9 cellular contexts compared by ENCODE assay signal in genomic region chr5:171419663-171420428, GRCh38. TPM values are rescaled to one million over a fixed set of nuclear protein-coding genes. Genes with fewer than 3 reads are reported as not detected.
A peak's percentile ranks its signal among the peaks of the same experiment; 100 is the strongest.
DNase-seq lines count a peak whose midpoint lies in the region; ATAC-seq and TF ChIP-seq lines count a peak whose summit lies in the region.
"Had no signal": no experiment of that assay in that cellular context is flagged by ENCODE, and none has a peak within 500 bp of the region (broad histone marks: within the 10 kb centered on the region; RNA-seq: fewer than 3 reads in every experiment).

No MANE protein-coding gene starts in this region.

- H3K27me3 Mint-ChIP-seq in CD4-positive, alpha-beta memory T cell: peaks cover 7 to 9% of the 10 kb centered on the region in 2 donors
- peaks cover 24% of the 10 kb centered on the region for H3K27me3 Mint-ChIP-seq in activated T-helper 1 cell treated with anti-CD3 and anti-CD28 coated beads, Interleukin-12 subunit alpha, Interleukin-12 subunit beta, Interleukin-2, Interleukin-4 antibody, amounts not matched to agents 30 ng/mL and 10 ng/mL and 1 ng/mL, durations not matched to agents 14 hours and 24 hours and 36 hours (ENCODE audit: insufficient read depth)

- peak overlapping the region; percentile 85 for H3K4me2 ChIP-seq in Karpas-422 (ENCODE audit: low read depth, low read length, poor library complexity, severe bottlenecking)

- H3K4me1 ChIP-seq in CD4-positive, alpha-beta memory T cell (ENCODE audit: insufficient read depth, low read length): peaks cover 20% of the 10 kb centered on the region
- H3K4me1 ChIP-seq in Karpas-422 (ENCODE audit: low read length) (peaks cover 21% of the 10 kb centered on the region), cardiac muscle cell (ENCODE audit: low read depth) (peaks cover 22% of the 10 kb centered on the region), psoas muscle (peaks cover 19% of the 10 kb centered on the region)

- POLR2A ChIA-PET in CD4-positive, alpha-beta memory T cell (lab: Charles Lee; ENCODE audit: partially characterized antibody): interaction anchor here (2.3 kb wide), 1 partner anchor 32 kb away, joined by 6 read pairs; the partner anchor contains the start of gene NPM1

- H3K4me1 Mint-ChIP-seq in CD4-positive, alpha-beta memory T cell: peaks cover 5 to 20% (median 13%) of the 10 kb centered on the region in 4 donors
- H3K4me1 Mint-ChIP-seq in activated T-helper 1 cell treated with anti-CD3 and anti-CD28 coated beads, Interleukin-12 subunit alpha, Interleukin-12 subunit beta, Interleukin-2, Interleukin-4 antibody, amounts not matched to agents 30 ng/mL and 10 ng/mL and 1 ng/mL, durations not matched to agents 14 hours and 24 hours and 36 hours (ENCODE audit: low read depth): peaks cover 5% of the 10 kb centered on the region

- no peaks in the 10 kb centered on the region for H3K36me3 Mint-ChIP-seq in CD4-positive, alpha-beta memory T cell
- no peaks in the 10 kb centered on the region for H3K36me3 Mint-ChIP-seq in activated T-helper 1 cell treated with anti-CD3 and anti-CD28 coated beads, Interleukin-12 subunit alpha, Interleukin-12 subunit beta, Interleukin-2, Interleukin-4 antibody, amounts not matched to agents 30 ng/mL and 10 ng/mL and 1 ng/mL, durations not matched to agents 14 hours and 24 hours and 36 hours (ENCODE audit: low read depth)

- DNase-seq in CD4-positive, alpha-beta memory T cell: peak in 3 of 5 donors; percentile 26 to 34 (median 30)
- DNase-seq in Karpas-422: no peak
- peak; percentile 10 for DNase-seq in activated T-helper 1 cell treated with anti-CD3 and anti-CD28 coated beads, Interleukin-12 subunit alpha, Interleukin-12 subunit beta, Interleukin-2, Interleukin-4 antibody, amounts not matched to agents 30 ng/mL and 10 ng/mL and 1 ng/mL, durations not matched to agents 14 hours and 24 hours and 36 hours (ENCODE audit: low spot score)
- DNase-seq in cardiac muscle cell (ENCODE audit: low read depth in 1 of 2, low spot score in 1 of 2): peak; percentile 29 to 69
- DNase-seq in psoas muscle: no peak
- DNase-seq in A172 (ENCODE audit: low spot score): no peak

- ATAC-seq in GM19351 (IDR thresholded peaks at IDR 0.05; ENCODE audit: unreplicated experiment): peak; percentile 40
- ATAC-seq in psoas muscle: peak; percentile 12 to 48 (median 24)
- ATAC-seq in GM21576 (IDR thresholded peaks at IDR 0.05; ENCODE audit: unreplicated experiment): no peak

- H3K27me3 ChIP-seq in CD4-positive, alpha-beta memory T cell (ENCODE audit: insufficient read depth, low read length): peaks cover 10% of the 10 kb centered on the region
- H3K27me3 ChIP-seq in Karpas-422 (ENCODE audit: low read length): no peaks in the 10 kb centered on the region
- H3K27me3 ChIP-seq in cardiac muscle cell: peaks cover 6% of the 10 kb centered on the region
- H3K27me3 ChIP-seq in psoas muscle (ENCODE audit: insufficient read depth in 3 of 3, low read length in 2 of 3): peaks cover 0 to 19% (median 0%) of the 10 kb centered on the region in 3 donors

- no peak overlapping the region for H3K27ac Mint-ChIP-seq in CD4-positive, alpha-beta memory T cell
- no peak overlapping the region for H3K27ac Mint-ChIP-seq in activated T-helper 1 cell treated with anti-CD3 and anti-CD28 coated beads, Interleukin-12 subunit alpha, Interleukin-12 subunit beta, Interleukin-2, Interleukin-4 antibody, amounts not matched to agents 30 ng/mL and 10 ng/mL and 1 ng/mL, durations not matched to agents 14 hours and 24 hours and 36 hours

- H3K9ac ChIP-seq in Karpas-422 (ENCODE audit: low read length): no peak overlapping the region

- WGBS in psoas muscle, 3 donors: 1% methylated on average over 34 to 99 of the region's 99 CpGs

- intact Hi-C loops in CD4-positive, alpha-beta memory T cell (cut with micrococcal nuclease): loop anchor here (2.0 to 5.0 kb wide), 2 partner anchors 187 to 1277 kb away; no protein-coding TSS in a partner anchor
- intact Hi-C loops in activated T-helper 1 cell treated with anti-CD3 and anti-CD28 coated beads, Interleukin-12 subunit alpha, Interleukin-12 subunit beta, Interleukin-2, Interleukin-4 antibody, amounts not matched to agents 30 ng/mL and 10 ng/mL and 1 ng/mL, durations not matched to agents 14 hours and 24 hours and 36 hours (cut with micrococcal nuclease): loop anchor here (2.0 to 10.0 kb wide), 3 partner anchors 187 to 645 kb away; partner anchors contain the start of gene FBXW11
- intact Hi-C loops in psoas muscle (cut with DNase I): loop anchor here (2.0 to 10.0 kb wide), 4 partner anchors 437 to 625 kb away; no protein-coding TSS in a partner anchor

- no peaks in the 10 kb centered on the region for H3K9me3 Mint-ChIP-seq in CD4-positive, alpha-beta memory T cell
- no peaks in the 10 kb centered on the region for H3K9me3 Mint-ChIP-seq in activated T-helper 1 cell treated with anti-CD3 and anti-CD28 coated beads, Interleukin-12 subunit alpha, Interleukin-12 subunit beta, Interleukin-2, Interleukin-4 antibody, amounts not matched to agents 30 ng/mL and 10 ng/mL and 1 ng/mL, durations not matched to agents 14 hours and 24 hours and 36 hours

- no peaks in the 10 kb centered on the region for H3K9me3 ChIP-seq in CD4-positive, alpha-beta memory T cell (ENCODE audit: control insufficient read depth in 1 of 2, low read length in 2 of 2)
- no peaks in the 10 kb centered on the region for H3K9me3 ChIP-seq in Karpas-422 (ENCODE audit: low read length)
- H3K9me3 ChIP-seq in cardiac muscle cell (ENCODE audit: low read depth): no peaks in the 10 kb centered on the region
- no peaks in the 10 kb centered on the region for H3K9me3 ChIP-seq in psoas muscle

- H2AFZ ChIP-seq in Karpas-422 (ENCODE audit: low read length): no peak overlapping the region

- no peak overlapping the region for H3K27ac ChIP-seq in CD4-positive, alpha-beta memory T cell (ENCODE audit: low read depth, low read length)
- H3K27ac ChIP-seq in Karpas-422 (ENCODE audit: low read length) (no peak overlapping the region), cardiac muscle cell (peak overlapping the region; percentile 73), psoas muscle (no peak overlapping the region)

- H3K9me2 ChIP-seq in Karpas-422 (replicated peaks; ENCODE audit: insufficient read depth, low read length): no peaks in the 10 kb centered on the region

- no peaks in the 10 kb centered on the region for H3K79me2 ChIP-seq in Karpas-422 (ENCODE audit: low read length)

- H3K4me3 ChIP-seq in CD4-positive, alpha-beta memory T cell (ENCODE audit: low read length in 2 of 2): no peak overlapping the region
- H3K4me3 ChIP-seq in Karpas-422 (ENCODE audit: low read length): peak overlapping the region; percentile 54; the same call in 1 of the 2 replicates
- peak overlapping the region; percentile 99 for H3K4me3 ChIP-seq in cardiac muscle cell
- peak overlapping the region; percentile 62 for H3K4me3 ChIP-seq in psoas muscle

- H3K4me3 Mint-ChIP-seq in CD4-positive, alpha-beta memory T cell: peak overlapping the region; percentile 82 to 91 (median 84)
- H3K4me3 Mint-ChIP-seq in activated T-helper 1 cell treated with anti-CD3 and anti-CD28 coated beads, Interleukin-12 subunit alpha, Interleukin-12 subunit beta, Interleukin-2, Interleukin-4 antibody, amounts not matched to agents 30 ng/mL and 10 ng/mL and 1 ng/mL, durations not matched to agents 14 hours and 24 hours and 36 hours: peak overlapping the region; percentile 76

- TF ChIP-seq CTCF in cardiac muscle cell (IDR thresholded peaks at IDR 0.05; ENCODE audit: low read depth, low read length) (no peak), psoas muscle (IDR thresholded peaks at IDR 0.05) (no peak)

- no peaks in the 10 kb centered on the region for H3K36me3 ChIP-seq in CD4-positive, alpha-beta memory T cell (ENCODE audit: insufficient read depth, low read length)
- no peaks in the 10 kb centered on the region for H3K36me3 ChIP-seq in Karpas-422 (ENCODE audit: insufficient read depth, low read length)
- peaks cover 6% of the 10 kb centered on the region for H3K36me3 ChIP-seq in cardiac muscle cell
- no peaks in the 10 kb centered on the region for H3K36me3 ChIP-seq in psoas muscle (ENCODE audit: insufficient read depth in 1 of 2, low read depth in 1 of 2)

- CTCF ChIA-PET in CD4-positive, alpha-beta memory T cell (lab: Charles Lee; ENCODE audit: partially characterized antibody): interaction anchor here (1.5 to 2.2 kb wide), 7 partner anchors 11 to 490 kb away, joined by 3 to 21 read pairs (median 8); no protein-coding TSS in a partner anchor

- peaks cover 34% of the 10 kb centered on the region for H4K20me1 ChIP-seq in Karpas-422 (ENCODE audit: insufficient read depth, low read depth, low read length)

RNA-seq across cellular contexts. Expression of gene FGF18, which starts 0.4 kb away (rescaled TPM):
- under 1 TPM; 0.17 to 0.32 TPM for total RNA-seq in CD4-positive, alpha-beta memory T cell
- under 1 TPM in 1 of 2 donors, not detected in 1; 0.09 TPM for polyA plus RNA-seq in CD4-positive, alpha-beta memory T cell
- 0.29 TPM in 1 of 2 replicates, not detected in the other for total RNA-seq in Karpas-422 (2014; rRNA removed; shearing (Covaris generic); ENCODE audit: low replicate concordance)
- total RNA-seq in activated T-helper 1 cell treated with anti-CD3 and anti-CD28 coated beads, Interleukin-12 subunit alpha, Interleukin-12 subunit beta, Interleukin-2, Interleukin-4 antibody, amounts not matched to agents 30 ng/mL and 10 ng/mL and 1 ng/mL, durations not matched to agents 14 hours and 24 hours and 36 hours: 0.17 and 0.21 TPM in 2 replicates
- total RNA-seq in cardiac muscle cell (50.3 and 58.5 TPM in 2 replicates), psoas muscle (under 1 TPM; 0.17 to 0.66 (median 0.28) TPM)
- polyA plus RNA-seq in cardiac muscle cell (81.9 and 85.1 TPM in 2 replicates), psoas muscle (under 1 TPM; 0.14 to 0.30 (median 0.29) TPM)
- 0.14 and 1.1 TPM in 2 replicates for total RNA-seq in A172 (2014; rRNA removed; shearing (Covaris generic))
- polyA plus RNA-seq: liver had no signal

RNA-seq across cellular contexts. Expression of gene NPM1, which starts 32.2 kb away (rescaled TPM):
- total RNA-seq in CD4-positive, alpha-beta memory T cell: 100 to 1,000 TPM; 857 to 892 TPM
- 100 to 1,000 TPM; 595 to 777 TPM for polyA plus RNA-seq in CD4-positive, alpha-beta memory T cell
- total RNA-seq in Karpas-422 (2014; rRNA removed; shearing (Covaris generic); ENCODE audit: low replicate concordance): 1,235 and 1,970 TPM in 2 replicates
- 2,729 and 2,809 TPM in 2 replicates for total RNA-seq in activated T-helper 1 cell treated with anti-CD3 and anti-CD28 coated beads, Interleukin-12 subunit alpha, Interleukin-12 subunit beta, Interleukin-2, Interleukin-4 antibody, amounts not matched to agents 30 ng/mL and 10 ng/mL and 1 ng/mL, durations not matched to agents 14 hours and 24 hours and 36 hours
- total RNA-seq in cardiac muscle cell (660 and 1,115 TPM in 2 replicates), psoas muscle (100 to 1,000 TPM; 452 to 635 (median 472) TPM)
- polyA plus RNA-seq in cardiac muscle cell (389 and 578 TPM in 2 replicates), psoas muscle (1,000 to 10,000 TPM; 1,339 to 2,554 (median 1,854) TPM)
- total RNA-seq in A172 (2014; rRNA removed; shearing (Covaris generic)): 2,482 and 3,666 TPM in 2 replicates

Comparison
In these comparisons a context has a peak if more than half of its experiments do, and no peak if none do; other contexts are left out.
1. DNase-seq: peak in CD4-positive, alpha-beta memory T cell (3 of 5), activated T-helper 1 cell treated with anti-CD3 and anti-CD28 coated beads, Interleukin-12 subunit alpha, Interleukin-12 subunit beta, Interleukin-2, Interleukin-4 antibody, amounts not matched to agents 30 ng/mL and 10 ng/mL and 1 ng/mL, durations not matched to agents 14 hours and 24 hours and 36 hours (single experiment) and cardiac muscle cell (2 of 2); none in Karpas-422 (single experiment), psoas muscle (0 of 2) and A172 (single experiment).
2. H3K4me3 ChIP-seq: peak in Karpas-422 (single experiment), cardiac muscle cell (single experiment) and psoas muscle (single experiment); none in CD4-positive, alpha-beta memory T cell (0 of 2).
3. RNA of gene FGF18, which starts 0.4 kb away (total RNA-seq): 50.3 to 58.5 TPM in cardiac muscle cell; 0.14 to 1.1 TPM in A172, 0.17 to 0.32 TPM in CD4-positive, alpha-beta memory T cell, 0.17 to 0.66 TPM in psoas muscle, 0.17 to 0.21 TPM in activated T-helper 1 cell treated with anti-CD3 and anti-CD28 coated beads, Interleukin-12 subunit alpha, Interleukin-12 subunit beta, Interleukin-2, Interleukin-4 antibody, amounts not matched to agents 30 ng/mL and 10 ng/mL and 1 ng/mL, durations not matched to agents 14 hours and 24 hours and 36 hours and 0.29 TPM in Karpas-422; every median in the first group is over 10 times any median in the second.